Comparison of ENCODE assay signal across 8 cellular contexts in genomic region chr19:8335343-8336071, GRCh38. TPM values are rescaled to one million over a fixed set of nuclear protein-coding genes. Genes with fewer than 3 reads are reported as not detected.
DNase-seq lines count a peak whose midpoint lies in the region; ATAC-seq and TF ChIP-seq lines count a peak whose summit lies in the region.

No MANE protein-coding gene starts in this region.

- no peak for TF ChIP-seq POLR2A in transverse colon (IDR thresholded peaks at IDR 0.05)

- ATAC-seq in GM18870 (IDR thresholded peaks at IDR 0.05; ENCODE audit: unreplicated experiment) (no peak), HG03039 (IDR thresholded peaks at IDR 0.05; ENCODE audit: unreplicated experiment) (no peak), GM18519 (IDR thresholded peaks at IDR 0.05; ENCODE audit: low FRiP score, unreplicated experiment) (no peak)

- peaks cover 15% of the 10 kb centered on the region for H3K27me3 ChIP-seq in iPS DF 6.9 (ENCODE audit: control insufficient read depth, insufficient read depth, low read length)
- peaks cover 75% of the 10 kb centered on the region for H3K27me3 ChIP-seq in transverse colon

- H3K4me3 ChIP-seq in iPS DF 6.9 (ENCODE audit: low read length): peak overlapping the region; percentile 61
- peak overlapping the region in 3 of 4 donors; percentile 22 to 36 (median 30) for H3K4me3 ChIP-seq in transverse colon

- peaks cover 1% of the 10 kb centered on the region; the same call in 1 of the 2 replicates for H3K4me1 ChIP-seq in iPS DF 6.9 (ENCODE audit: control insufficient read depth, insufficient read depth, low read length)
- H3K4me1 ChIP-seq in transverse colon: peaks cover 4 to 25% (median 17%) of the 10 kb centered on the region in 4 donors

- TF ChIP-seq EP300 in transverse colon (IDR thresholded peaks at IDR 0.05; ENCODE audit: low read depth): no peak

- H3K9me3 ChIP-seq in iPS DF 6.9 (ENCODE audit: control insufficient read depth, insufficient read depth, low read length): no peaks in the 10 kb centered on the region
- no peaks in the 10 kb centered on the region for H3K9me3 ChIP-seq in transverse colon

- H3K36me3 ChIP-seq in iPS DF 6.9 (ENCODE audit: control insufficient read depth, insufficient read depth, low read length) (no peaks in the 10 kb centered on the region), transverse colon (no peaks in the 10 kb centered on the region)

- TF ChIP-seq CTCF in 22Rv1 (IDR thresholded peaks at IDR 0.05): peak; percentile 70
- peak; percentile 37 for TF ChIP-seq CTCF in GM12873 (IDR thresholded peaks at IDR 0.05; ENCODE audit: insufficient read depth, low read depth, low read length, missing control alignments)
- TF ChIP-seq CTCF in transverse colon (IDR thresholded peaks at IDR 0.05): no peak

- in situ Hi-C loops in transverse colon (cut with MboI; ENCODE audit: low pct_ligation_motif_present in 1 of 4, low pct_unique_long_range_greater_than_20kb in 1 of 4, low sequenced_read_pairs in 3 of 4): no loop called here

- peak; percentile 37 for DNase-seq in activated CD4-positive, CD25-positive, alpha-beta regulatory T cell treated with anti-CD3 and anti-CD28 coated beads, Interleukin-2, amount 50 U/mL, for 72 hours
- DNase-seq in iPS DF 6.9 (ENCODE audit: low read depth, low spot score) (no peak), transverse colon (peak; percentile 20)

- intact Hi-C loops in transverse colon (cut with DNase I; ENCODE audit: low total_unique reads): no loop called here

- H3K27ac ChIP-seq in 22Rv1: peak overlapping the region; percentile 90
- H3K27ac ChIP-seq in iPS DF 6.9 (ENCODE audit: low read length): no peak overlapping the region
- H3K27ac ChIP-seq in transverse colon: no peak overlapping the region

- WGBS in iPS DF 6.9 (ENCODE audit: insufficient coverage, insufficient read length): no CpG with 5 or more reads among the region's 79 CpGs
- WGBS in transverse colon (ENCODE audit: low coverage in 1 of 2), 2 donors: 13% methylated on average over 34 of the region's 79 CpGs; no CpG with 5 or more reads in 1 of the 2 donors

RNA-seq across cellular contexts. Expression of gene KANK3, which starts 7.6 kb away (rescaled TPM):
- total RNA-seq in transverse colon: 10 to 100 TPM in 1 of 4 donors, 1 to 10 TPM in 3; 3.2 to 10.5 (median 4.1) TPM

RNA-seq across cellular contexts. Expression of gene RPS28, which starts 14.2 kb away (rescaled TPM):
- 100 to 1,000 TPM; 275 to 526 (median 413) TPM for total RNA-seq in transverse colon

RNA-seq across cellular contexts. Expression of gene NDUFA7, which starts 14.3 kb away (rescaled TPM):
- total RNA-seq in transverse colon: 10 to 100 TPM; 11.2 to 40.0 (median 18.6) TPM

RNA-seq across cellular contexts. Expression of gene CD320, which starts 27.3 kb away (rescaled TPM):
- 10 to 100 TPM in 3 of 4 donors, 1 to 10 TPM in 1; 9.4 to 73.2 (median 41.0) TPM for total RNA-seq in transverse colon

RNA-seq across cellular contexts. Expression of gene ANGPTL4, which starts 28.4 kb away (rescaled TPM):
- 100 to 1,000 TPM in 1 of 4 donors, 10 to 100 TPM in 1, 1 to 10 TPM in 2; 2.3 to 123 (median 10.3) TPM for total RNA-seq in transverse colon

Comparison
In these comparisons a context has a peak if more than half of its experiments do, and no peak if none do; other contexts are left out.
1. CTCF ChIP-seq: peak in 22Rv1 (single experiment) and GM12873 (single experiment); none in transverse colon (0 of 5).